In genomic region chr3:98532275-98532637, GRCh38 we compare ENCODE assay signal across 19 cellular contexts. TPM values are rescaled to one million over a fixed set of nuclear protein-coding genes. Genes with fewer than 3 reads are reported as not detected.
A peak's percentile ranks its signal among the peaks of the same experiment; 100 is the strongest.
DNase-seq lines count a peak whose midpoint lies in the region; ATAC-seq and TF ChIP-seq lines count a peak whose summit lies in the region.
"Had no signal": no experiment of that assay in that cellular context is flagged by ENCODE, and none has a peak within 500 bp of the region (broad histone marks: within the 10 kb centered on the region; RNA-seq: fewer than 3 reads in every experiment).

No MANE protein-coding gene starts in this region.

- no peak for TF ChIP-seq CTCF in gastroesophageal sphincter (IDR thresholded peaks at IDR 0.05)

- POLR2A ChIA-PET in activated CD8-positive, alpha-beta T cell treated with anti-CD3 and anti-CD28 coated beads, Interleukin-2, amount 10 ng/mL, durations not matched to agents 7 days and 5 days (lab: Charles Lee): interaction anchor here (0.7 to 12.1 kb wide), 10 partner anchors 9 to 405 kb away, joined by 3 to 217 read pairs (median 10); partner anchors contain the start of genes CLDND1 and CPOX

- H2AFZ ChIP-seq in GM23248: no peak overlapping the region

- TF ChIP-seq POLR2A in gastroesophageal sphincter (IDR thresholded peaks at IDR 0.05): no peak

- H3K9me3 ChIP-seq in GM23248 (ENCODE audit: low read depth) (no peaks in the 10 kb centered on the region), gastroesophageal sphincter (no peaks in the 10 kb centered on the region)
- H3K9me3 ChIP-seq: thoracic aorta had no signal

- TF ChIP-seq EP300 in gastroesophageal sphincter (IDR thresholded peaks at IDR 0.05): no peak

- H3K36me3 ChIP-seq in GM23248 (ENCODE audit: low read depth) (no peaks in the 10 kb centered on the region), gastroesophageal sphincter (no peaks in the 10 kb centered on the region)
- H3K36me3 ChIP-seq: cardiac muscle cell, thoracic aorta had no signal

- H3K4me3 ChIP-seq in GM23248 (no peak overlapping the region), gastroesophageal sphincter (no peak overlapping the region)
- H3K4me3 ChIP-seq: cardiac muscle cell, thoracic aorta had no signal

- CTCF ChIA-PET in activated CD8-positive, alpha-beta T cell treated with anti-CD3 and anti-CD28 coated beads, Interleukin-2, amount 10 ng/mL, durations not matched to agents 7 days and 5 days (lab: Charles Lee): interaction anchor here (1.0 to 2.3 kb wide), 4 partner anchors 14 to 42 kb away, joined by 3 to 9 read pairs (median 8); no protein-coding TSS in a partner anchor

- WGBS in GM23248 (ENCODE audit: low coverage in 1 of 2, low lambda C conversion rate in 2 of 2, missing lambda C conversion rate in 2 of 2), 2 experiments: 47 to 57% methylated on average over 5 of the region's 5 CpGs
- 67 to 100% methylated on average over 2 to 4 of the region's 5 CpGs for WGBS in gastroesophageal sphincter (ENCODE audit: low coverage in 1 of 2), 2 donors

- H3K27me3 ChIP-seq in GM23248 (replicated peaks; ENCODE audit: insufficient read depth) (peaks cover 18% of the 10 kb centered on the region; the same call in 1 of the 2 replicates), gastroesophageal sphincter (no peaks in the 10 kb centered on the region)
- H3K27me3 ChIP-seq: cardiac muscle cell had no signal

- no peaks in the 10 kb centered on the region for H3K36me3 Mint-ChIP-seq in activated T-cell treated with anti-CD3 and anti-CD28 coated beads, Interleukin-2, amount 50 U/mL, for 4 hours (ENCODE audit: insufficient read depth)
- H3K36me3 Mint-ChIP-seq in activated CD8-positive, alpha-beta T cell treated with anti-CD3 and anti-CD28 coated beads, Interleukin-2, amount 10 ng/mL, durations not matched to agents 7 days and 5 days (ENCODE audit: low read depth): peaks cover 66% of the 10 kb centered on the region
- H3K36me3 Mint-ChIP-seq in stimulated activated memory B cell treated with anti-CD40 and anti-IgM and Interleukin-4, amounts not matched to agents 10 μg/mL and 1 μg/mL and 100 μg/mL, for 72 hours: peaks cover 43% of the 10 kb centered on the region

- no peaks in the 10 kb centered on the region for H3K79me2 ChIP-seq in GM23248 (ENCODE audit: insufficient read depth)

- no peaks in the 10 kb centered on the region for H3K9me2 ChIP-seq in GM23248 (ENCODE audit: insufficient read depth)

- no peaks in the 10 kb centered on the region for H3K4me1 ChIP-seq in GM23248 (ENCODE audit: insufficient read depth)
- no peaks in the 10 kb centered on the region for H3K4me1 ChIP-seq in gastroesophageal sphincter

- no peak for DNase-seq in activated T-cell treated with anti-CD3 and anti-CD28 coated beads, Interleukin-2, amount 50 U/mL, for 4 hours
- no peak for DNase-seq in activated T-cell treated with anti-CD3 and anti-CD28 coated beads, Interleukin-2, amount 50 U/mL, for 1 hour
- no peak for DNase-seq in activated CD8-positive, alpha-beta T cell treated with anti-CD3 and anti-CD28 coated beads, Interleukin-2, amount 10 ng/mL, durations not matched to agents 7 days and 5 days
- DNase-seq in GM23248 (no peak), HT-29 (ENCODE audit: low spot score) (no peak)
- DNase-seq: activated naive CD4-positive, alpha-beta T cell treated with anti-CD3 and anti-CD28 coated beads for 36 hours; GOT3; islet precursor cell; NCI-H1930; NCI-H524; PC-3 had no signal

- peak overlapping the region; percentile 71 for H3K27ac Mint-ChIP-seq in activated CD8-positive, alpha-beta T cell treated with anti-CD3 and anti-CD28 coated beads, Interleukin-2, amount 10 ng/mL, durations not matched to agents 7 days and 5 days
- H3K27ac Mint-ChIP-seq in stimulated activated memory B cell treated with anti-CD40 and anti-IgM and Interleukin-4, amounts not matched to agents 10 μg/mL and 1 μg/mL and 100 μg/mL, for 72 hours: peak overlapping the region; percentile 77
- H3K27ac Mint-ChIP-seq: activated naive CD4-positive, alpha-beta T cell treated with anti-CD3 and anti-CD28 coated beads for 36 hours had no signal

- H4K20me1 ChIP-seq in GM23248 (ENCODE audit: insufficient read depth): no peaks in the 10 kb centered on the region

- H3K9ac ChIP-seq in GM23248: no peak overlapping the region

- ATAC-seq in activated T-cell treated with anti-CD3 and anti-CD28 coated beads, Interleukin-2, amount 50 U/mL, for 4 hours: no peak
- peak; percentile 5 for ATAC-seq in HG02642 (IDR thresholded peaks at IDR 0.05; ENCODE audit: poor library complexity, unreplicated experiment)
- ATAC-seq in activated CD8-positive, alpha-beta T cell treated with anti-CD3 and anti-CD28 coated beads, Interleukin-2, amount 10 ng/mL, durations not matched to agents 7 days and 5 days: no peak
- no peak for ATAC-seq in stimulated activated memory B cell treated with anti-CD40 and anti-IgM and Interleukin-4, amounts not matched to agents 10 μg/mL and 1 μg/mL and 100 μg/mL, for 72 hours
- ATAC-seq in gastroesophageal sphincter: no peak
- ATAC-seq: PC-3 had no signal

- H3K4me1 Mint-ChIP-seq in activated T-cell treated with anti-CD3 and anti-CD28 coated beads, Interleukin-2, amount 50 U/mL, for 4 hours (ENCODE audit: low read depth): peaks cover 15% of the 10 kb centered on the region
- H3K4me1 Mint-ChIP-seq in activated CD8-positive, alpha-beta T cell treated with anti-CD3 and anti-CD28 coated beads, Interleukin-2, amount 10 ng/mL, durations not matched to agents 7 days and 5 days (ENCODE audit: low read depth): peaks cover 59% of the 10 kb centered on the region
- peaks cover 29% of the 10 kb centered on the region for H3K4me1 Mint-ChIP-seq in stimulated activated memory B cell treated with anti-CD40 and anti-IgM and Interleukin-4, amounts not matched to agents 10 μg/mL and 1 μg/mL and 100 μg/mL, for 72 hours

- H3K4me3 Mint-ChIP-seq in activated T-cell treated with anti-CD3 and anti-CD28 coated beads, Interleukin-2, amount 50 U/mL, for 4 hours: peak overlapping the region; percentile 58
- peak overlapping the region; percentile 57 for H3K4me3 Mint-ChIP-seq in activated CD8-positive, alpha-beta T cell treated with anti-CD3 and anti-CD28 coated beads, Interleukin-2, amount 10 ng/mL, durations not matched to agents 7 days and 5 days
- H3K4me3 Mint-ChIP-seq in stimulated activated memory B cell treated with anti-CD40 and anti-IgM and Interleukin-4, amounts not matched to agents 10 μg/mL and 1 μg/mL and 100 μg/mL, for 72 hours: peak overlapping the region; percentile 84
- H3K4me3 Mint-ChIP-seq: activated naive CD4-positive, alpha-beta T cell treated with anti-CD3 and anti-CD28 coated beads for 36 hours had no signal

- no peaks in the 10 kb centered on the region for H3F3A ChIP-seq in GM23248 (ENCODE audit: insufficient read depth)

- in situ Hi-C loops in GM23248 (cut with MboI): no loop called here

- H3K4me2 ChIP-seq in GM23248 (ENCODE audit: unreplicated experiment): no peak overlapping the region

- no peaks in the 10 kb centered on the region for H3K9me3 Mint-ChIP-seq in activated T-cell treated with anti-CD3 and anti-CD28 coated beads, Interleukin-2, amount 50 U/mL, for 4 hours
- H3K9me3 Mint-ChIP-seq in activated CD8-positive, alpha-beta T cell treated with anti-CD3 and anti-CD28 coated beads, Interleukin-2, amount 10 ng/mL, durations not matched to agents 7 days and 5 days (ENCODE audit: insufficient read depth): no peaks in the 10 kb centered on the region
- H3K9me3 Mint-ChIP-seq in stimulated activated memory B cell treated with anti-CD40 and anti-IgM and Interleukin-4, amounts not matched to agents 10 μg/mL and 1 μg/mL and 100 μg/mL, for 72 hours: no peaks in the 10 kb centered on the region
- H3K9me3 Mint-ChIP-seq: activated naive CD4-positive, alpha-beta T cell treated with anti-CD3 and anti-CD28 coated beads for 36 hours had no signal

- no peaks in the 10 kb centered on the region for H3K27me3 Mint-ChIP-seq in activated T-cell treated with anti-CD3 and anti-CD28 coated beads, Interleukin-2, amount 50 U/mL, for 4 hours (ENCODE audit: low read depth)
- no peaks in the 10 kb centered on the region for H3K27me3 Mint-ChIP-seq in activated CD8-positive, alpha-beta T cell treated with anti-CD3 and anti-CD28 coated beads, Interleukin-2, amount 10 ng/mL, durations not matched to agents 7 days and 5 days (ENCODE audit: low read depth)
- no peaks in the 10 kb centered on the region for H3K27me3 Mint-ChIP-seq in stimulated activated memory B cell treated with anti-CD40 and anti-IgM and Interleukin-4, amounts not matched to agents 10 μg/mL and 1 μg/mL and 100 μg/mL, for 72 hours
- H3K27me3 Mint-ChIP-seq: progenitor cell of endocrine pancreas had no signal

- no peak overlapping the region for H3K27ac ChIP-seq in GM23248
- no peak overlapping the region for H3K27ac ChIP-seq in gastroesophageal sphincter
- H3K27ac ChIP-seq: cardiac muscle cell, thoracic aorta had no signal

RNA-seq across cellular contexts. Expression of gene GPR15, which starts 0.5 kb away (rescaled TPM):
- 1 to 10 TPM; 1.4 to 2.0 (median 1.5) TPM for total RNA-seq in activated T-cell treated with anti-CD3 and anti-CD28 coated beads, Interleukin-2, amount 50 U/mL, for 4 hours
- total RNA-seq in activated CD8-positive, alpha-beta T cell treated with anti-CD3 and anti-CD28 coated beads, Interleukin-2, amount 10 ng/mL, durations not matched to agents 7 days and 5 days: 10 to 100 TPM; 18.9 to 19.7 TPM
- not detected in 2 replicates for total RNA-seq in GM23248 (2014; rRNA removed; shearing (Covaris generic))
- not detected in 2 replicates for polyA plus RNA-seq in GM23248 (2016; fragmentation: Nextera tagmentation; extraction: Ambion mirVana)
- total RNA-seq in gastroesophageal sphincter: not detected
- total RNA-seq in HT-29 (2014; rRNA removed; shearing (Covaris generic)): not detected in 2 replicates
- total RNA-seq: cardiac muscle cell, myocyte, PC-3, progenitor cell of endocrine pancreas, thoracic aorta had no signal
- polyA plus RNA-seq: AG04450, cardiac muscle cell had no signal

RNA-seq across cellular contexts. Expression of gene CLDND1, which starts 9.6 kb away (rescaled TPM):
- total RNA-seq in activated T-cell treated with anti-CD3 and anti-CD28 coated beads, Interleukin-2, amount 50 U/mL, for 4 hours: 100 to 1,000 TPM; 222 to 249 (median 241) TPM
- total RNA-seq in activated CD8-positive, alpha-beta T cell treated with anti-CD3 and anti-CD28 coated beads, Interleukin-2, amount 10 ng/mL, durations not matched to agents 7 days and 5 days: 100 to 1,000 TPM; 410 to 414 TPM
- total RNA-seq in GM23248 (2014; rRNA removed; shearing (Covaris generic)): 46.4 and 51.3 TPM in 2 replicates
- 59.2 and 60.7 TPM in 2 replicates for polyA plus RNA-seq in GM23248 (2016; fragmentation: Nextera tagmentation; extraction: Ambion mirVana)
- 100 to 1,000 TPM; 117 to 228 (median 183) TPM for total RNA-seq in gastroesophageal sphincter
- 25.1 and 31.5 TPM in 2 replicates for total RNA-seq in HT-29 (2014; rRNA removed; shearing (Covaris generic))

RNA-seq across cellular contexts. Expression of gene OR5K2, which starts 34.8 kb away (rescaled TPM):
- total RNA-seq in activated T-cell treated with anti-CD3 and anti-CD28 coated beads, Interleukin-2, amount 50 U/mL, for 4 hours: not detected
- not detected for total RNA-seq in activated CD8-positive, alpha-beta T cell treated with anti-CD3 and anti-CD28 coated beads, Interleukin-2, amount 10 ng/mL, durations not matched to agents 7 days and 5 days
- not detected in 2 replicates for total RNA-seq in GM23248 (2014; rRNA removed; shearing (Covaris generic))
- not detected in 2 replicates for polyA plus RNA-seq in GM23248 (2016; fragmentation: Nextera tagmentation; extraction: Ambion mirVana)
- not detected for total RNA-seq in gastroesophageal sphincter
- total RNA-seq in HT-29 (2014; rRNA removed; shearing (Covaris generic)): not detected in 2 replicates
- total RNA-seq: activated naive CD4-positive, alpha-beta T cell treated with anti-CD3 and anti-CD28 coated beads for 36 hours; cardiac muscle cell; myocyte; PC-3; progenitor cell of endocrine pancreas; thoracic aorta had no signal
- polyA plus RNA-seq: AG04450, cardiac muscle cell had no signal

Comparison
In these comparisons a context has a peak if more than half of its experiments do, and no peak if none do; other contexts are left out.
1. RNA of gene GPR15, which starts 0.5 kb away (total RNA-seq): 18.9 to 19.7 TPM in activated CD8-positive, alpha-beta T cell treated with anti-CD3 and anti-CD28 coated beads, Interleukin-2, amount 10 ng/mL, durations not matched to agents 7 days and 5 days; 1.4 to 2.0 TPM in activated T-cell treated with anti-CD3 and anti-CD28 coated beads, Interleukin-2, amount 50 U/mL, for 4 hours, not detected in GM23248, not detected in gastroesophageal sphincter and not detected in HT-29; every median in the first group is over 4 times any median in the second.
2. Peak in every context shown above with its lines, with median percentiles within 50 percentile points of each other: H3K4me3 Mint-ChIP-seq.